ENCODE assay signal across 1 cellular context in the genomic region with DNA sequence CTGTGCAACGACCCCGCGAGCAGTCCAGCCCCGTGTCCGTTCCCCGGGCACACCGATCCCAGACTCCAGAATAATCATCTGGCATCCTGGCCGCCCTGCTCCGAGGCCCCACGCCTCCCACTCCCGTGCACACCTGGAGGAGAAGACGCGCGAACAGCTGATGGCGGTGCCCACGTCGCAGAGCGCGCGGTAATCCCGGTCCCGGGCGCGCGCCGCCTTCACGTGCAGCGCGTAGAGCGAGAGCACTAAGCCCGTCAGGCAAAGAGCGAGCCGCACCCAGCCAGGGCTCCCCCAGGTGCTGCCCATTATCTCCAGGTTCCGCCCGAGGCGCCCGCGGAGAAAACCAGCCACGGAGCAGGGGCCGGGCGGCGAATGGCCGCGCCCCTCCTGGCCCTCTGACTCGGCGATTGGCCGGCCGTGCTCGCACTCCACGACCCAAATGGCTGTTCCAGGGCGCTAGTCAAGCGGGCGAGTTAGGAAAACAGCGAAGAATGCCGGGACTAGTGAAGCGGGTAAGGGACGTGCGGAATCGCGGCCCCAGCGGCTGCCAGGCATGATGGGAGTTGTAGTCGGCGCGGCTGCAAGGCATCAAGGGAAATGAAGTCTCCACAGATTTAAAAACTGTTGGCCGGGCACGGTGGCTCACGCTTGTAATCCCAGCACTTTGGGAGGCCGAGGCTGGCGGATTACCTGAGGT.
TF ChIP-seq lines count a peak whose summit lies in the region.

A gene (minus strand): TSS at position 374 of the 697 bp plus-strand sequence. CDS start 68 bp downstream, at position 306.

TF ChIP-seq in K562, 482 proteins besides CTCF, POLR2A, EP300 and RAD21 (continued from another document and continues in another):
- TF ChIP-seq, protein P1, sequence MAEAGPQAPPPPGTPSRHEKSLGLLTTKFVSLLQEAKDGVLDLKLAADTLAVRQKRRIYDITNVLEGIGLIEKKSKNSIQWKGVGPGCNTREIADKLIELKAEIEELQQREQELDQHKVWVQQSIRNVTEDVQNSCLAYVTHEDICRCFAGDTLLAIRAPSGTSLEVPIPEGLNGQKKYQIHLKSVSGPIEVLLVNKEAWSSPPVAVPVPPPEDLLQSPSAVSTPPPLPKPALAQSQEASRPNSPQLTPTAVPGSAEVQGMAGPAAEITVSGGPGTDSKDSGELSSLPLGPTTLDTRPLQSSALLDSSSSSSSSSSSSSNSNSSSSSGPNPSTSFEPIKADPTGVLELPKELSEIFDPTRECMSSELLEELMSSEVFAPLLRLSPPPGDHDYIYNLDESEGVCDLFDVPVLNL (CRISPR knock-in tag; IDR thresholded peaks at IDR 0.05; ENCODE audit: low read depth): no peak; the same call in 1 of the 2 replicates
- TF ChIP-seq MXI1 (IDR thresholded peaks at IDR 0.05; ENCODE audit: low read depth, low read length) (no peak), NBN (IDR thresholded peaks at IDR 0.05; ENCODE audit: low read depth) (peak; percentile 18; the same call in 1 of the 2 replicates), XRCC3 (IDR thresholded peaks at IDR 0.05) (no peak), FIP1L1 (IDR thresholded peaks at IDR 0.05; ENCODE audit: low read depth, low read length, poor library complexity, severe bottlenecking) (peak; percentile 76), ZNF76 (CRISPR knock-in tag; IDR thresholded peaks at IDR 0.05; ENCODE audit: borderline replicate concordance) (no peak), ZNF263 (CRISPR knock-in tag; IDR thresholded peaks at IDR 0.05; ENCODE audit: borderline replicate concordance) (no peak), GATAD2A (IDR thresholded peaks at IDR 0.05) (peak; percentile 76; the same call in 1 of the 2 replicates), TEAD2 (tag; IDR thresholded peaks at IDR 0.05) (no peak), ZNF324 (CRISPR knock-in tag; IDR thresholded peaks at IDR 0.05) (no peak), FOXA3 (CRISPR knock-in tag; conservative IDR thresholded peaks at IDR 0.05 in 1 of 2, IDR thresholded peaks at IDR 0.05 in 1 of 2) (no peak), ZNF77 (CRISPR knock-in tag; IDR thresholded peaks at IDR 0.05) (no peak), SRF (CRISPR knock-in tag; IDR thresholded peaks at IDR 0.05) (peak in 1 of 2 experiments; percentile 65; a peak in 1 of 4 replicates), ELF1 (tag; IDR thresholded peaks at IDR 0.05) (no peak), ZNF507 (tag; conservative IDR thresholded peaks at IDR 0.05) (no peak), KDM5B (IDR thresholded peaks at IDR 0.05; ENCODE audit: insufficient replicate concordance, low read depth, low read length) (peak; percentile 76), POU5F1 (IDR thresholded peaks at IDR 0.05; ENCODE audit: borderline replicate concordance, low read depth, low read length, partially characterized antibody) (peak; percentile 43), HNRNPH1 (optimal IDR thresholded peaks at IDR 0.05; ENCODE audit: low read depth, low read length) (no peak), ESRRA (IDR thresholded peaks at IDR 0.05; ENCODE audit: borderline replicate concordance, low read depth) (0 out of 2 replicates have a peak, but pooled peaks have one; percentile 24), NCOA1 (IDR thresholded peaks at IDR 0.05; ENCODE audit: low read depth) (no peak), SMAD4 (CRISPR knock-in tag; conservative IDR thresholded peaks at IDR 0.05) (no peak), IFI16 (CRISPR knock-in tag; IDR thresholded peaks at IDR 0.05) (no peak), MCM5 (IDR thresholded peaks at IDR 0.05; ENCODE audit: low read depth) (no peak), NR2C2 (CRISPR knock-in tag; IDR thresholded peaks at IDR 0.05) (peak; percentile 30; the same call in 1 of the 2 replicates), NR2C2 (tag; IDR thresholded peaks at IDR 0.05) (0 out of 2 replicates have a peak, but pooled peaks have one; percentile 49), STAT5A (IDR thresholded peaks at IDR 0.05; ENCODE audit: borderline replicate concordance, low read length) (no peak)
- TF ChIP-seq, protein P2, sequence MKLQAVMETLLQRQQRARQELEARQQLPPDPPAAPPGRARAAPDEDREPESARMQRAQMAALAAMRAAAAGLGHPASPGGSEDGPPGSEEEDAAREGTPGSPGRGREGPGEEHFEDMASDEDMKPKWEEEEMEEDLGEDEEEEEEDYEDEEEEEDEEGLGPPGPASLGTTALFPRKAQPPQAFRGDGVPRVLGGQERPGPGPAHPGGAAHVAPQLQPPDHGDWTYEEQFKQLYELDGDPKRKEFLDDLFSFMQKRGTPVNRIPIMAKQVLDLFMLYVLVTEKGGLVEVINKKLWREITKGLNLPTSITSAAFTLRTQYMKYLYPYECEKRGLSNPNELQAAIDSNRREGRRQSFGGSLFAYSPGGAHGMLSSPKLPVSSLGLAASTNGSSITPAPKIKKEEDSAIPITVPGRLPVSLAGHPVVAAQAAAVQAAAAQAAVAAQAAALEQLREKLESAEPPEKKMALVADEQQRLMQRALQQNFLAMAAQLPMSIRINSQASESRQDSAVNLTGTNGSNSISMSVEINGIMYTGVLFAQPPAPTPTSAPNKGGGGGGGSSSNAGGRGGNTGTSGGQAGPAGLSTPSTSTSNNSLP (IDR thresholded peaks at IDR 0.05; ENCODE audit: borderline replicate concordance, low read depth, low read length): no peak
- TF ChIP-seq, protein P3, sequence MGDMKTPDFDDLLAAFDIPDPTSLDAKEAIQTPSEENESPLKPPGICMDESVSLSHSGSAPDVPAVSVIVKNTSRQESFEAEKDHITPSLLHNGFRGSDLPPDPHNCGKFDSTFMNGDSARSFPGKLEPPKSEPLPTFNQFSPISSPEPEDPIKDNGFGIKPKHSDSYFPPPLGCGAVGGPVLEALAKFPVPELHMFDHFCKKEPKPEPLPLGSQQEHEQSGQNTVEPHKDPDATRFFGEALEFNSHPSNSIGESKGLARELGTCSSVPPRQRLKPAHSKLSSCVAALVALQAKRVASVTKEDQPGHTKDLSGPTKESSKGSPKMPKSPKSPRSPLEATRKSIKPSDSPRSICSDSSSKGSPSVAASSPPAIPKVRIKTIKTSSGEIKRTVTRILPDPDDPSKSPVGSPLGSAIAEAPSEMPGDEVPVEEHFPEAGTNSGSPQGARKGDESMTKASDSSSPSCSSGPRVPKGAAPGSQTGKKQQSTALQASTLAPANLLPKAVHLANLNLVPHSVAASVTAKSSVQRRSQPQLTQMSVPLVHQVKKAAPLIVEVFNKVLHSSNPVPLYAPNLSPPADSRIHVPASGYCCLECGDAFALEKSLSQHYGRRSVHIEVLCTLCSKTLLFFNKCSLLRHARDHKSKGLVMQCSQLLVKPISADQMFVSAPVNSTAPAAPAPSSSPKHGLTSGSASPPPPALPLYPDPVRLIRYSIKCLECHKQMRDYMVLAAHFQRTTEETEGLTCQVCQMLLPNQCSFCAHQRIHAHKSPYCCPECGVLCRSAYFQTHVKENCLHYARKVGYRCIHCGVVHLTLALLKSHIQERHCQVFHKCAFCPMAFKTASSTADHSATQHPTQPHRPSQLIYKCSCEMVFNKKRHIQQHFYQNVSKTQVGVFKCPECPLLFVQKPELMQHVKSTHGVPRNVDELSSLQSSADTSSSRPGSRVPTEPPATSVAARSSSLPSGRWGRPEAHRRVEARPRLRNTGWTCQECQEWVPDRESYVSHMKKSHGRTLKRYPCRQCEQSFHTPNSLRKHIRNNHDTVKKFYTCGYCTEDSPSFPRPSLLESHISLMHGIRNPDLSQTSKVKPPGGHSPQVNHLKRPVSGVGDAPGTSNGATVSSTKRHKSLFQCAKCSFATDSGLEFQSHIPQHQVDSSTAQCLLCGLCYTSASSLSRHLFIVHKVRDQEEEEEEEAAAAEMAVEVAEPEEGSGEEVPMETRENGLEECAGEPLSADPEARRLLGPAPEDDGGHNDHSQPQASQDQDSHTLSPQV (IDR thresholded peaks at IDR 0.05): peak; percentile 40; the same call in 1 of the 2 replicates
- TF ChIP-seq, protein P4, sequence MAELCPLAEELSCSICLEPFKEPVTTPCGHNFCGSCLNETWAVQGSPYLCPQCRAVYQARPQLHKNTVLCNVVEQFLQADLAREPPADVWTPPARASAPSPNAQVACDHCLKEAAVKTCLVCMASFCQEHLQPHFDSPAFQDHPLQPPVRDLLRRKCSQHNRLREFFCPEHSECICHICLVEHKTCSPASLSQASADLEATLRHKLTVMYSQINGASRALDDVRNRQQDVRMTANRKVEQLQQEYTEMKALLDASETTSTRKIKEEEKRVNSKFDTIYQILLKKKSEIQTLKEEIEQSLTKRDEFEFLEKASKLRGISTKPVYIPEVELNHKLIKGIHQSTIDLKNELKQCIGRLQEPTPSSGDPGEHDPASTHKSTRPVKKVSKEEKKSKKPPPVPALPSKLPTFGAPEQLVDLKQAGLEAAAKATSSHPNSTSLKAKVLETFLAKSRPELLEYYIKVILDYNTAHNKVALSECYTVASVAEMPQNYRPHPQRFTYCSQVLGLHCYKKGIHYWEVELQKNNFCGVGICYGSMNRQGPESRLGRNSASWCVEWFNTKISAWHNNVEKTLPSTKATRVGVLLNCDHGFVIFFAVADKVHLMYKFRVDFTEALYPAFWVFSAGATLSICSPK (IDR thresholded peaks at IDR 0.05; ENCODE audit: borderline replicate concordance): no peak; the same call in 1 of the 2 replicates
- TF ChIP-seq, protein P5, sequence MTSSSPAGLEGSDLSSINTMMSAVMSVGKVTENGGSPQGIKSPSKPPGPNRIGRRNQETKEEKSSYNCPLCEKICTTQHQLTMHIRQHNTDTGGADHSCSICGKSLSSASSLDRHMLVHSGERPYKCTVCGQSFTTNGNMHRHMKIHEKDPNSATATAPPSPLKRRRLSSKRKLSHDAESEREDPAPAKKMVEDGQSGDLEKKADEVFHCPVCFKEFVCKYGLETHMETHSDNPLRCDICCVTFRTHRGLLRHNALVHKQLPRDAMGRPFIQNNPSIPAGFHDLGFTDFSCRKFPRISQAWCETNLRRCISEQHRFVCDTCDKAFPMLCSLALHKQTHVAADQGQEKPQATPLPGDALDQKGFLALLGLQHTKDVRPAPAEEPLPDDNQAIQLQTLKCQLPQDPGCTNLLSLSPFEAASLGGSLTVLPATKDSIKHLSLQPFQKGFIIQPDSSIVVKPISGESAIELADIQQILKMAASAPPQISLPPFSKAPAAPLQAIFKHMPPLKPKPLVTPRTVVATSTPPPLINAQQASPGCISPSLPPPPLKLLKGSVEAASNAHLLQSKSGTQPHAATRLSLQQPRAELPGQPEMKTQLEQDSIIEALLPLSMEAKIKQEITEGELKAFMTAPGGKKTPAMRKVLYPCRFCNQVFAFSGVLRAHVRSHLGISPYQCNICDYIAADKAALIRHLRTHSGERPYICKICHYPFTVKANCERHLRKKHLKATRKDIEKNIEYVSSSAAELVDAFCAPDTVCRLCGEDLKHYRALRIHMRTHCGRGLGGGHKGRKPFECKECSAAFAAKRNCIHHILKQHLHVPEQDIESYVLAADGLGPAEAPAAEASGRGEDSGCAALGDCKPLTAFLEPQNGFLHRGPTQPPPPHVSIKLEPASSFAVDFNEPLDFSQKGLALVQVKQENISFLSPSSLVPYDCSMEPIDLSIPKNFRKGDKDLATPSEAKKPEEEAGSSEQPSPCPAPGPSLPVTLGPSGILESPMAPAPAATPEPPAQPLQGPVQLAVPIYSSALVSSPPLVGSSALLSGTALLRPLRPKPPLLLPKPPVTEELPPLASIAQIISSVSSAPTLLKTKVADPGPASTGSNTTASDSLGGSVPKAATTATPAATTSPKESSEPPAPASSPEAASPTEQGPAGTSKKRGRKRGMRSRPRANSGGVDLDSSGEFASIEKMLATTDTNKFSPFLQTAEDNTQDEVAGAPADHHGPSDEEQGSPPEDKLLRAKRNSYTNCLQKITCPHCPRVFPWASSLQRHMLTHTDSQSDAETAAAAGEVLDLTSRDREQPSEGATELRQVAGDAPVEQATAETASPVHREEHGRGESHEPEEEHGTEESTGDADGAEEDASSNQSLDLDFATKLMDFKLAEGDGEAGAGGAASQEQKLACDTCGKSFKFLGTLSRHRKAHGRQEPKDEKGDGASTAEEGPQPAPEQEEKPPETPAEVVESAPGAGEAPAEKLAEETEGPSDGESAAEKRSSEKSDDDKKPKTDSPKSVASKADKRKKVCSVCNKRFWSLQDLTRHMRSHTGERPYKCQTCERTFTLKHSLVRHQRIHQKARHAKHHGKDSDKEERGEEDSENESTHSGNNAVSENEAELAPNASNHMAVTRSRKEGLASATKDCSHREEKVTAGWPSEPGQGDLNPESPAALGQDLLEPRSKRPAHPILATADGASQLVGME (CRISPR knock-in tag; IDR thresholded peaks at IDR 0.05): no peak
- TF ChIP-seq, protein P6, sequence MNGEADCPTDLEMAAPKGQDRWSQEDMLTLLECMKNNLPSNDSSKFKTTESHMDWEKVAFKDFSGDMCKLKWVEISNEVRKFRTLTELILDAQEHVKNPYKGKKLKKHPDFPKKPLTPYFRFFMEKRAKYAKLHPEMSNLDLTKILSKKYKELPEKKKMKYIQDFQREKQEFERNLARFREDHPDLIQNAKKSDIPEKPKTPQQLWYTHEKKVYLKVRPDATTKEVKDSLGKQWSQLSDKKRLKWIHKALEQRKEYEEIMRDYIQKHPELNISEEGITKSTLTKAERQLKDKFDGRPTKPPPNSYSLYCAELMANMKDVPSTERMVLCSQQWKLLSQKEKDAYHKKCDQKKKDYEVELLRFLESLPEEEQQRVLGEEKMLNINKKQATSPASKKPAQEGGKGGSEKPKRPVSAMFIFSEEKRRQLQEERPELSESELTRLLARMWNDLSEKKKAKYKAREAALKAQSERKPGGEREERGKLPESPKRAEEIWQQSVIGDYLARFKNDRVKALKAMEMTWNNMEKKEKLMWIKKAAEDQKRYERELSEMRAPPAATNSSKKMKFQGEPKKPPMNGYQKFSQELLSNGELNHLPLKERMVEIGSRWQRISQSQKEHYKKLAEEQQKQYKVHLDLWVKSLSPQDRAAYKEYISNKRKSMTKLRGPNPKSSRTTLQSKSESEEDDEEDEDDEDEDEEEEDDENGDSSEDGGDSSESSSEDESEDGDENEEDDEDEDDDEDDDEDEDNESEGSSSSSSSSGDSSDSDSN (IDR thresholded peaks at IDR 0.05; ENCODE audit: borderline replicate concordance in 1 of 2, low read depth in 2 of 2, low read length in 2 of 2): peak; percentile 45 to 82; a peak in 2 of 4 replicates
- TF ChIP-seq, protein P7, sequence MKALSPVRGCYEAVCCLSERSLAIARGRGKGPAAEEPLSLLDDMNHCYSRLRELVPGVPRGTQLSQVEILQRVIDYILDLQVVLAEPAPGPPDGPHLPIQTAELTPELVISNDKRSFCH (CRISPR knock-in tag; IDR thresholded peaks at IDR 0.05): no peak
- TF ChIP-seq, protein P7 (tag; IDR thresholded peaks at IDR 0.05): no peak
- TF ChIP-seq, protein P8, sequence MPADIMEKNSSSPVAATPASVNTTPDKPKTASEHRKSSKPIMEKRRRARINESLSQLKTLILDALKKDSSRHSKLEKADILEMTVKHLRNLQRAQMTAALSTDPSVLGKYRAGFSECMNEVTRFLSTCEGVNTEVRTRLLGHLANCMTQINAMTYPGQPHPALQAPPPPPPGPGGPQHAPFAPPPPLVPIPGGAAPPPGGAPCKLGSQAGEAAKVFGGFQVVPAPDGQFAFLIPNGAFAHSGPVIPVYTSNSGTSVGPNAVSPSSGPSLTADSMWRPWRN (IDR thresholded peaks at IDR 0.05; ENCODE audit: low read depth): no peak
